In the genomic region with DNA sequence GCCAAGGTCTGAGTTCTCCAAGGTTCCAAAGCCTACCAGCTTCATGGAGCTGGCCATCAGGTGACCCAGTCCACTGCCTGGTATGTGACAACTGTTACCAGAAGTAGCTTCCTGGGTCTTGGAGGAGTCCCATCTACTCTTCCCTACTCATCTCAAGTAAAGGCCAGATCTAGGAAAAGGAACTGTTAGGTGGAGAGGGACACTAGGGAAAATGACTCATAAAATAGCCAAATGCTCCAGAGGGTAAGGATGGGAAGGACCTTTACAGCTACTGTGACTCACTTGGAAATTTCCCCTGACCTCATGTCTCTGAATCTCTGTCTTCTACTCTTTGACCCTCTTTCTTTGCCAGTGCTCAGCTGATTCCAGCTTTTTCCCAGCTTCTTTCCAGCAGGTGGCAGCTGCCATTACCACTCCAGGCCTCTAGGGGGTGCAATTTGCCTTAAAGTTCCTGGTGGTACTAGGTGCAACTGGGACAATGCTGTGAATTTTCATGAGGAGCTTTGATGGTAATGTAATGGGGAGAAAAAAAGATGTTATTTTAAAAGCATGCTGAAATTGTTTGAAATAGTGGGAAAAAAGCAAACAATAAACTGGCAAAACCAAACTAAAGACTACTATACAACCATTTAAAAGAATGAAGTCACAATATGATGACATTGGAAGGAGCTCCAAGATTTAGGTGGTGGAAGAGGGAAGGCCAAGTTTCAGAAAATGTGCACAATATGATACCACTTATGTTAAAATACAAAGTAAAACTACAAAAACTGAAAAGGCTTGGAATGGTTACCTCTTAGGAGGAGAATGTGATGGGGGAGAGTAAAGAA, we compare ENCODE assay signal across 8 cellular contexts. TPM values are rescaled to one million over a fixed set of nuclear protein-coding genes. Genes with fewer than 3 reads are reported as not detected.
DNase-seq lines count a peak whose midpoint lies in the region; ATAC-seq and TF ChIP-seq lines count a peak whose summit lies in the region.

No MANE protein-coding gene starts in this region.

- TF ChIP-seq CTCF in GM23338 (conservative IDR thresholded peaks at IDR 0.05; ENCODE audit: low read depth in 2 of 2): peak; percentile 91 to 100
- TF ChIP-seq CTCF in activated CD8-positive, alpha-beta T cell treated with anti-CD3 and anti-CD28 coated beads for 36 hours (IDR thresholded peaks at IDR 0.05): peak; percentile 100

- H3K4me3 Mint-ChIP-seq in GM23338: no peak overlapping the region
- H3K4me3 Mint-ChIP-seq in activated CD8-positive, alpha-beta T cell treated with anti-CD3 and anti-CD28 coated beads for 36 hours: no peak overlapping the region

- DNase-seq in AML-193 (lab: John Stamatoyannopoulos, UW) (peak; percentile 25 to 57), GM23338 (ENCODE audit: low spot score) (peak; percentile 87), NCI-H446 treated with DMSO at 0.1 percent for 48 hours (lab: John Stamatoyannopoulos, UW) (peak; percentile 31), epidermal melanocyte (ENCODE audit: insufficient read length, low spot score) (peak; percentile 68), midbrain (lab: John Stamatoyannopoulos, UW) (peak; percentile 70), substantia nigra (lab: John Stamatoyannopoulos, UW) (peak in 41 of 49 donors; percentile 4 to 79 (median 53))
- DNase-seq in activated CD8-positive, alpha-beta T cell treated with anti-CD3 and anti-CD28 coated beads for 36 hours: peak; percentile 69

- H3K79me2 ChIP-seq in GM23338 (replicated peaks; ENCODE audit: insufficient read depth): no peaks in the 10 kb centered on the region

- H3K36me3 ChIP-seq in GM23338 (ENCODE audit: insufficient read depth): no peaks in the 10 kb centered on the region

- no peak overlapping the region for H3K4me3 ChIP-seq in GM23338

- H3K27me3 ChIP-seq in GM23338 (ENCODE audit: insufficient read depth): no peaks in the 10 kb centered on the region

- no peaks in the 10 kb centered on the region for H3F3A ChIP-seq in GM23338 (replicated peaks; ENCODE audit: low read depth)

- H3K9me2 ChIP-seq in GM23338 (ENCODE audit: insufficient read depth): no peaks in the 10 kb centered on the region

- H3K4me2 ChIP-seq in GM23338: no peak overlapping the region

- ATAC-seq in GM23338 (peak; percentile 44; the same call in 2 of the 3 replicates), GM18870 (IDR thresholded peaks at IDR 0.05; ENCODE audit: unreplicated experiment) (no peak)
- ATAC-seq in activated CD8-positive, alpha-beta T cell treated with anti-CD3 and anti-CD28 coated beads for 36 hours: peak; percentile 45

- H4K20me1 ChIP-seq in GM23338 (replicated peaks; ENCODE audit: insufficient read depth): no peaks in the 10 kb centered on the region; the same call in 1 of the 2 replicates

- no peaks in the 10 kb centered on the region for H3K4me1 Mint-ChIP-seq in GM23338
- no peaks in the 10 kb centered on the region for H3K4me1 Mint-ChIP-seq in activated CD8-positive, alpha-beta T cell treated with anti-CD3 and anti-CD28 coated beads for 36 hours (ENCODE audit: low read depth)

- CTCF ChIA-PET in activated CD8-positive, alpha-beta T cell treated with anti-CD3 and anti-CD28 coated beads for 36 hours (lab: Charles Lee): interaction anchor here (0.6 to 4.2 kb wide), 75 partner anchors 9 to 1258 kb away, joined by 3 to 90 read pairs (median 4); partner anchors contain the start of genes CCL21, CNTFR, DNAI1 and ENHO

- peaks cover 3% of the 10 kb centered on the region for H3K27me3 Mint-ChIP-seq in GM23338 (ENCODE audit: insufficient read depth, low read depth, poor library complexity)
- H3K27me3 Mint-ChIP-seq in activated CD8-positive, alpha-beta T cell treated with anti-CD3 and anti-CD28 coated beads for 36 hours: no peaks in the 10 kb centered on the region

- no peaks in the 10 kb centered on the region for H3K36me3 Mint-ChIP-seq in GM23338 (ENCODE audit: low read depth)
- H3K36me3 Mint-ChIP-seq in activated CD8-positive, alpha-beta T cell treated with anti-CD3 and anti-CD28 coated beads for 36 hours (ENCODE audit: low read depth): no peaks in the 10 kb centered on the region

- H3K27ac ChIP-seq in GM23338 (ENCODE audit: low read depth) (no peak overlapping the region), substantia nigra (ENCODE audit: low read depth, low read length, poor library complexity, severe bottlenecking) (no peak overlapping the region)

- H3K4me1 ChIP-seq in GM23338 (ENCODE audit: insufficient read depth): no peaks in the 10 kb centered on the region

- intact Hi-C loops in activated CD8-positive, alpha-beta T cell treated with anti-CD3 and anti-CD28 coated beads for 36 hours (cut with micrococcal nuclease): no loop called here

- H2AFZ ChIP-seq in GM23338: no peak overlapping the region

- no peaks in the 10 kb centered on the region for H3K9me3 Mint-ChIP-seq in GM23338
- H3K9me3 Mint-ChIP-seq in activated CD8-positive, alpha-beta T cell treated with anti-CD3 and anti-CD28 coated beads for 36 hours: no peaks in the 10 kb centered on the region

- POLR2A ChIA-PET in activated CD8-positive, alpha-beta T cell treated with anti-CD3 and anti-CD28 coated beads for 36 hours (lab: Charles Lee): interaction anchor here (0.7 kb wide), 1 partner anchor 76 kb away, joined by 3 read pairs; no protein-coding TSS in a partner anchor

- H3K27ac Mint-ChIP-seq in GM23338: no peak overlapping the region
- no peak overlapping the region for H3K27ac Mint-ChIP-seq in activated CD8-positive, alpha-beta T cell treated with anti-CD3 and anti-CD28 coated beads for 36 hours

TF ChIP-seq in GM23338, 12 proteins besides CTCF, POLR2A, EP300 and RAD21:
- TF ChIP-seq, protein P1, sequence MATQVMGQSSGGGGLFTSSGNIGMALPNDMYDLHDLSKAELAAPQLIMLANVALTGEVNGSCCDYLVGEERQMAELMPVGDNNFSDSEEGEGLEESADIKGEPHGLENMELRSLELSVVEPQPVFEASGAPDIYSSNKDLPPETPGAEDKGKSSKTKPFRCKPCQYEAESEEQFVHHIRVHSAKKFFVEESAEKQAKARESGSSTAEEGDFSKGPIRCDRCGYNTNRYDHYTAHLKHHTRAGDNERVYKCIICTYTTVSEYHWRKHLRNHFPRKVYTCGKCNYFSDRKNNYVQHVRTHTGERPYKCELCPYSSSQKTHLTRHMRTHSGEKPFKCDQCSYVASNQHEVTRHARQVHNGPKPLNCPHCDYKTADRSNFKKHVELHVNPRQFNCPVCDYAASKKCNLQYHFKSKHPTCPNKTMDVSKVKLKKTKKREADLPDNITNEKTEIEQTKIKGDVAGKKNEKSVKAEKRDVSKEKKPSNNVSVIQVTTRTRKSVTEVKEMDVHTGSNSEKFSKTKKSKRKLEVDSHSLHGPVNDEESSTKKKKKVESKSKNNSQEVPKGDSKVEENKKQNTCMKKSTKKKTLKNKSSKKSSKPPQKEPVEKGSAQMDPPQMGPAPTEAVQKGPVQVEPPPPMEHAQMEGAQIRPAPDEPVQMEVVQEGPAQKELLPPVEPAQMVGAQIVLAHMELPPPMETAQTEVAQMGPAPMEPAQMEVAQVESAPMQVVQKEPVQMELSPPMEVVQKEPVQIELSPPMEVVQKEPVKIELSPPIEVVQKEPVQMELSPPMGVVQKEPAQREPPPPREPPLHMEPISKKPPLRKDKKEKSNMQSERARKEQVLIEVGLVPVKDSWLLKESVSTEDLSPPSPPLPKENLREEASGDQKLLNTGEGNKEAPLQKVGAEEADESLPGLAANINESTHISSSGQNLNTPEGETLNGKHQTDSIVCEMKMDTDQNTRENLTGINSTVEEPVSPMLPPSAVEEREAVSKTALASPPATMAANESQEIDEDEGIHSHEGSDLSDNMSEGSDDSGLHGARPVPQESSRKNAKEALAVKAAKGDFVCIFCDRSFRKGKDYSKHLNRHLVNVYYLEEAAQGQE (IDR thresholded peaks at IDR 0.05; ENCODE audit: unreplicated experiment): peak; percentile 33
- no peak for TF ChIP-seq ZNF331 (CRISPR knock-in tag; IDR thresholded peaks at IDR 0.05; ENCODE audit: low read depth)

RNA-seq across cellular contexts. Expression of gene MYORG, which starts 27.1 kb away (rescaled TPM):
- total RNA-seq in GM23338 (2014; rRNA removed; shearing (Covaris generic)): 4.9 and 7.3 TPM in 2 replicates
- 1.3 and 1.5 TPM in 2 replicates for polyA plus RNA-seq in GM23338 (2016; fragmentation: Nextera tagmentation; extraction: Ambion mirVana)
- total RNA-seq in activated CD8-positive, alpha-beta T cell treated with anti-CD3 and anti-CD28 coated beads for 36 hours: 1 to 10 TPM; 4.1 to 5.5 TPM

RNA-seq across cellular contexts. Expression of gene FAM219A, which starts 54.6 kb away (rescaled TPM):
- 6.1 and 7.2 TPM in 2 replicates for total RNA-seq in GM23338 (2014; rRNA removed; shearing (Covaris generic))
- 3.3 and 3.8 TPM in 2 replicates for polyA plus RNA-seq in GM23338 (2016; fragmentation: Nextera tagmentation; extraction: Ambion mirVana)
- 1 to 10 TPM; 8.2 to 9.2 TPM for total RNA-seq in activated CD8-positive, alpha-beta T cell treated with anti-CD3 and anti-CD28 coated beads for 36 hours

RNA-seq across cellular contexts. Expression of gene DNAI1, which starts 54.8 kb away (rescaled TPM):
- total RNA-seq in GM23338 (2014; rRNA removed; shearing (Covaris generic)): 0.19 and 1.0 TPM in 2 replicates
- polyA plus RNA-seq in GM23338 (2016; fragmentation: Nextera tagmentation; extraction: Ambion mirVana): 0.82 and 1.1 TPM in 2 replicates
- total RNA-seq in activated CD8-positive, alpha-beta T cell treated with anti-CD3 and anti-CD28 coated beads for 36 hours: under 1 TPM in 1 of 2 experiments, not detected in 1; 0.18 TPM

Comparison
In these comparisons a context has a peak if more than half of its experiments do, and no peak if none do; other contexts are left out.
1. DNase-seq: peak in every context shown above with its lines; median percentile 87 in GM23338; 70 in midbrain; 69 in activated CD8-positive, alpha-beta T cell treated with anti-CD3 and anti-CD28 coated beads for 36 hours; 68 in epidermal melanocyte; 53 in substantia nigra; 41 in AML-193; 31 in NCI-H446 treated with DMSO at 0.1 percent for 48 hours.